1 cellular context compared by ENCODE assay signal in the genomic region with DNA sequence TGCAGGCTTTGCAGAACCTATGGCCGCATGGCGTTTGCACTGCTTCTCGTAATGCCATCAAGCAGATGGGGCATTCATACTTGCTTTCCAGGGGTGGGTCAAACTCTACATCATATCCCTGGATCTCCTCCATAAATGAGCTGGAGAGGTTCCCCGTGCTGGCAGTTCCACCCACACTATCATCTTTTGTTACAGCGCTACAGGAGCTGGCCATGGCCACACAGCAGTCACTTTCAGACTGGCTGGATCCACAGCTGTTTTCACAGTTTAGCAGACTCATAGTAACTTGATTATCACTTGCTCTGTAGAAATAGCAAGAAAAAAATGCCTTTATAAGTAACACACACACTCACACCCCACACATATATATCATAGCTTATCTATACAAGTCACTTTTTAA.
TF ChIP-seq lines count a peak whose summit lies in the region.

No MANE protein-coding gene starts in this region.

TF ChIP-seq in HCT116, 20 proteins besides CTCF, POLR2A, EP300 and RAD21 (continued from another document):
- no peak for TF ChIP-seq SRF (IDR thresholded peaks at IDR 0.05; ENCODE audit: low read depth)
